ENCODE assay signal across 37 cellular contexts in genomic region chr12:97309921-97310320, GRCh38.
"Had no signal": no experiment of that assay in that cellular context is flagged by ENCODE, and none has a peak within 500 bp of the region (broad histone marks: within the 10 kb centered on the region; RNA-seq: fewer than 3 reads in every experiment).

No MANE protein-coding gene starts in this region.

- H3K9me3 Mint-ChIP-seq: activated B cell treated with CpG ODN at 0.5 μM for 24 hours; activated CD4-positive, alpha-beta memory T cell treated with anti-CD3 and anti-CD28 coated beads for 36 hours; activated CD4-positive, alpha-beta T cell treated with anti-CD3 and anti-CD28 coated beads, Interleukin-2, amount 10 ng/mL, durations not matched to agents 24 days and 14 days; activated CD8-positive, alpha-beta T cell treated with anti-CD3 and anti-CD28 coated beads for 36 hours; activated naive CD4-positive, alpha-beta T cell treated with anti-CD3 and anti-CD28 coated beads, Interleukin-2, amount 10 ng/mL, durations not matched to agents 7 days and 5 days; activated naive CD4-positive, alpha-beta T cell treated with anti-CD3 and anti-CD28 coated beads, Interleukin-2, amount 50 U/mL, for 24 hours; activated naive CD8-positive, alpha-beta T cell treated with anti-CD3 and anti-CD28 coated beads, Interleukin-2, amount 10 ng/mL, durations not matched to agents 7 days and 5 days; activated naive CD8-positive, alpha-beta T cell treated with anti-CD3 and anti-CD28 coated beads, Interleukin-2, amount 50 U/mL, for 24 hours; activated T-cell treated with anti-CD3 and anti-CD28 coated beads, Interleukin-2, amount 50 U/mL, for 4 hours; activated T-cell treated with anti-CD3 and anti-CD28 coated beads, Interleukin-2, amount 50 U/mL, for 72 hours; activated T-helper 1 cell treated with anti-CD3 and anti-CD28 coated beads, Interleukin-12 subunit alpha, Interleukin-12 subunit beta, Interleukin-2, Interleukin-4 antibody, amounts not matched to agents 30 ng/mL and 10 ng/mL and 1 ng/mL, durations not matched to agents 14 hours and 24 hours and 36 hours; activated T-helper 17 cell treated with anti-CD3 and anti-CD28 coated beads, Interleukin-2, amount 50 U/mL, for 72 hours; central memory CD8-positive, alpha-beta T cell; T-helper 1 cell treated with Interleukin-12 subunit alpha and Interleukin-12 subunit beta and Interleukin-4 antibody, amounts not matched to agents 30 μg/mL and 1 μg/mL, for 36 hours; T-helper 2 cell treated with Interferon-gamma antibody and Interleukin-4, amounts not matched to agents 5 μg/mL and 100 μg/mL, for 36 hours had no signal

- H3K27ac ChIP-seq: ascending aorta, cardiac muscle cell, VCaP had no signal

- H3K27ac Mint-ChIP-seq: activated B cell treated with CpG ODN at 0.5 μM for 24 hours; activated CD4-positive, alpha-beta memory T cell treated with anti-CD3 and anti-CD28 coated beads for 36 hours; activated CD4-positive, alpha-beta T cell treated with anti-CD3 and anti-CD28 coated beads, Interleukin-2, amount 10 ng/mL, durations not matched to agents 24 days and 14 days; activated CD8-positive, alpha-beta T cell treated with anti-CD3 and anti-CD28 coated beads for 36 hours; activated naive CD4-positive, alpha-beta T cell treated with anti-CD3 and anti-CD28 coated beads, Interleukin-2, amount 10 ng/mL, durations not matched to agents 7 days and 5 days; activated naive CD4-positive, alpha-beta T cell treated with anti-CD3 and anti-CD28 coated beads, Interleukin-2, amount 50 U/mL, for 24 hours; activated naive CD8-positive, alpha-beta T cell; activated naive CD8-positive, alpha-beta T cell treated with anti-CD3 and anti-CD28 coated beads, Interleukin-2, amount 10 ng/mL, durations not matched to agents 7 days and 5 days; activated naive CD8-positive, alpha-beta T cell treated with anti-CD3 and anti-CD28 coated beads, Interleukin-2, amount 50 U/mL, for 24 hours; activated T-cell treated with anti-CD3 and anti-CD28 coated beads, Interleukin-2, amount 50 U/mL, for 72 hours; activated T-helper 1 cell treated with anti-CD3 and anti-CD28 coated beads, Interleukin-12 subunit alpha, Interleukin-12 subunit beta, Interleukin-2, Interleukin-4 antibody, amounts not matched to agents 30 ng/mL and 10 ng/mL and 1 ng/mL, durations not matched to agents 14 hours and 24 hours and 36 hours; activated T-helper 17 cell treated with anti-CD3 and anti-CD28 coated beads, Interleukin-2, amount 50 U/mL, for 72 hours; brain; T-helper 1 cell treated with Interleukin-12 subunit alpha and Interleukin-12 subunit beta and Interleukin-4 antibody, amounts not matched to agents 30 μg/mL and 1 μg/mL, for 36 hours; T-helper 2 cell treated with Interferon-gamma antibody and Interleukin-4, amounts not matched to agents 5 μg/mL and 100 μg/mL, for 36 hours had no signal

- H3K36me3 ChIP-seq: ascending aorta, cardiac muscle cell had no signal

- H3K9me3 ChIP-seq: ascending aorta had no signal

- H3K4me1 Mint-ChIP-seq: activated CD4-positive, alpha-beta T cell treated with anti-CD3 and anti-CD28 coated beads, Interleukin-2, amount 10 ng/mL, durations not matched to agents 24 days and 14 days; activated naive CD4-positive, alpha-beta T cell treated with anti-CD3 and anti-CD28 coated beads, Interleukin-2, amount 10 ng/mL, durations not matched to agents 7 days and 5 days; activated naive CD4-positive, alpha-beta T cell treated with anti-CD3 and anti-CD28 coated beads, Interleukin-2, amount 50 U/mL, for 24 hours; activated naive CD8-positive, alpha-beta T cell treated with anti-CD3 and anti-CD28 coated beads, Interleukin-2, amount 10 ng/mL, durations not matched to agents 7 days and 5 days; activated naive CD8-positive, alpha-beta T cell treated with anti-CD3 and anti-CD28 coated beads, Interleukin-2, amount 50 U/mL, for 24 hours; activated T-helper 17 cell treated with anti-CD3 and anti-CD28 coated beads, Interleukin-2, amount 50 U/mL, for 72 hours; central memory CD8-positive, alpha-beta T cell had no signal

- H3K27me3 ChIP-seq: ascending aorta, cardiac muscle cell had no signal

- H3K4me1 ChIP-seq: ascending aorta had no signal

- H3K36me3 Mint-ChIP-seq: activated CD4-positive, alpha-beta memory T cell treated with anti-CD3 and anti-CD28 coated beads for 36 hours; activated naive CD4-positive, alpha-beta T cell treated with anti-CD3 and anti-CD28 coated beads, Interleukin-2, amount 10 ng/mL, durations not matched to agents 7 days and 5 days; activated naive CD4-positive, alpha-beta T cell treated with anti-CD3 and anti-CD28 coated beads, Interleukin-2, amount 50 U/mL, for 24 hours; activated naive CD8-positive, alpha-beta T cell; activated naive CD8-positive, alpha-beta T cell treated with anti-CD3 and anti-CD28 coated beads, Interleukin-2, amount 10 ng/mL, durations not matched to agents 7 days and 5 days; brain had no signal

- H3K4me3 ChIP-seq: ascending aorta, cardiac muscle cell had no signal

- H3K4me3 Mint-ChIP-seq: activated B cell treated with CpG ODN at 0.5 μM for 24 hours; activated CD4-positive, alpha-beta memory T cell treated with anti-CD3 and anti-CD28 coated beads for 36 hours; activated CD4-positive, alpha-beta T cell treated with anti-CD3 and anti-CD28 coated beads, Interleukin-2, amount 10 ng/mL, durations not matched to agents 24 days and 14 days; activated CD8-positive, alpha-beta T cell treated with anti-CD3 and anti-CD28 coated beads for 36 hours; activated naive CD4-positive, alpha-beta T cell treated with anti-CD3 and anti-CD28 coated beads, Interleukin-2, amount 10 ng/mL, durations not matched to agents 7 days and 5 days; activated naive CD4-positive, alpha-beta T cell treated with anti-CD3 and anti-CD28 coated beads, Interleukin-2, amount 50 U/mL, for 24 hours; activated naive CD8-positive, alpha-beta T cell; activated naive CD8-positive, alpha-beta T cell treated with anti-CD3 and anti-CD28 coated beads, Interleukin-2, amount 10 ng/mL, durations not matched to agents 7 days and 5 days; activated naive CD8-positive, alpha-beta T cell treated with anti-CD3 and anti-CD28 coated beads, Interleukin-2, amount 50 U/mL, for 24 hours; activated T-cell treated with anti-CD3 and anti-CD28 coated beads, Interleukin-2, amount 50 U/mL, for 4 hours; activated T-cell treated with anti-CD3 and anti-CD28 coated beads, Interleukin-2, amount 50 U/mL, for 72 hours; activated T-helper 1 cell treated with anti-CD3 and anti-CD28 coated beads, Interleukin-12 subunit alpha, Interleukin-12 subunit beta, Interleukin-2, Interleukin-4 antibody, amounts not matched to agents 30 ng/mL and 10 ng/mL and 1 ng/mL, durations not matched to agents 14 hours and 24 hours and 36 hours; activated T-helper 17 cell treated with anti-CD3 and anti-CD28 coated beads, Interleukin-2, amount 50 U/mL, for 72 hours; brain; central memory CD8-positive, alpha-beta T cell; T-helper 1 cell treated with Interleukin-12 subunit alpha and Interleukin-12 subunit beta and Interleukin-4 antibody, amounts not matched to agents 30 μg/mL and 1 μg/mL, for 36 hours; T-helper 2 cell treated with Interferon-gamma antibody and Interleukin-4, amounts not matched to agents 5 μg/mL and 100 μg/mL, for 36 hours had no signal

- DNase-seq: activated B cell treated with CpG ODN at 0.5 μM for 24 hours; activated CD4-positive, alpha-beta memory T cell treated with anti-CD3 and anti-CD28 coated beads for 36 hours; activated CD4-positive, alpha-beta T cell treated with anti-CD3 and anti-CD28 coated beads for 4 hours; activated CD4-positive, alpha-beta T cell treated with anti-CD3 and anti-CD28 coated beads, Interleukin-2, amount 10 ng/mL, durations not matched to agents 24 days and 14 days; activated CD4-positive, alpha-beta T cell treated with anti-CD3 and anti-CD28 coated beads, Interleukin-2, amount 50 U/mL, for 1 hour; activated CD4-positive, alpha-beta T cell treated with anti-CD3 and anti-CD28 coated beads, Interleukin-2, amount 50 U/mL, for 4 hours; activated CD4-positive, CD25-positive, alpha-beta regulatory T cell treated with anti-CD3 and anti-CD28 coated beads, Interleukin-2, amount 50 U/mL, for 72 hours; activated CD8-positive, alpha-beta memory T cell treated with anti-CD3 and anti-CD28 coated beads, Interleukin-2, amount 50 U/mL, for 4 hours; activated CD8-positive, alpha-beta T cell treated with anti-CD3 and anti-CD28 coated beads for 36 hours; activated effector memory CD4-positive, alpha-beta T cell treated with anti-CD3 and anti-CD28 coated beads, Interleukin-2, amount 50 U/mL, for 16 hours; activated gamma-delta T cell treated with Interleukin-2 at 50 U/mL for 16 hours; activated naive CD4-positive, alpha-beta T cell treated with anti-CD3 and anti-CD28 coated beads, Interleukin-2, amount 10 ng/mL, durations not matched to agents 7 days and 5 days; activated naive CD4-positive, alpha-beta T cell treated with Interleukin-2 at 50 U/mL for 16 hours; activated naive CD8-positive, alpha-beta T cell treated with anti-CD3 and anti-CD28 coated beads, Interleukin-2, amount 10 ng/mL, durations not matched to agents 7 days and 5 days; activated naive CD8-positive, alpha-beta T cell treated with anti-CD3 and anti-CD28 coated beads, Interleukin-2, amount 50 U/mL, for 24 hours; activated T-cell treated with anti-CD3 and anti-CD28 coated beads for 4 hours; activated T-cell treated with anti-CD3 and anti-CD28 coated beads, Interleukin-2, amount 50 U/mL, for 1 hour; activated T-cell treated with anti-CD3 and anti-CD28 coated beads, Interleukin-2, amount 50 U/mL, for 4 hours; activated T-cell treated with anti-CD3 and anti-CD28 coated beads, Interleukin-2, amount 50 U/mL, for 72 hours; amygdala; anterior cingulate cortex; caudate nucleus; cerebellar nuclear complex; T-helper 1 cell; T-helper 2 cell; T-helper 9 cell had no signal
